Comparison of ENCODE assay signal across 1 cellular context in genomic region chr3:100082724-100083123, GRCh38.
TF ChIP-seq lines count a peak whose summit lies in the region.

No MANE protein-coding gene starts in this region.

TF ChIP-seq in IMR-90, 13 proteins besides CTCF, POLR2A, EP300 and RAD21 (continued from another document):
- TF ChIP-seq RFX5 (IDR thresholded peaks at IDR 0.05; ENCODE audit: low read depth, low read length): no peak
- no peak for TF ChIP-seq NFE2L2 (IDR thresholded peaks at IDR 0.05; ENCODE audit: low read depth, low read length)
- TF ChIP-seq MAFK (IDR thresholded peaks at IDR 0.05; ENCODE audit: low read depth, low read length): no peak
- TF ChIP-seq MXI1 (IDR thresholded peaks at IDR 0.05; ENCODE audit: borderline replicate concordance, low read depth, low read length): no peak
- TF ChIP-seq CEBPB (IDR thresholded peaks at IDR 0.05; ENCODE audit: low read depth, low read length): no peak
- TF ChIP-seq SMC3 (IDR thresholded peaks at IDR 0.05; ENCODE audit: low read depth, low read length): no peak
- no peak for TF ChIP-seq FOS (IDR thresholded peaks at IDR 0.05; ENCODE audit: low read depth, low read length)
- TF ChIP-seq CHD1 (IDR thresholded peaks at IDR 0.05; ENCODE audit: low read depth, low read length): no peak
- TF ChIP-seq MAZ (IDR thresholded peaks at IDR 0.05; ENCODE audit: borderline replicate concordance, low read depth, low read length): no peak
- no peak for TF ChIP-seq RCOR1 (IDR thresholded peaks at IDR 0.05; ENCODE audit: insufficient replicate concordance, low read length)
- TF ChIP-seq USF2 (IDR thresholded peaks at IDR 0.05; ENCODE audit: low read depth, low read length): no peak
